Comparison of ENCODE assay signal across 8 cellular contexts in genomic region chr6:107185570-107185969, GRCh38.
DNase-seq lines count a peak whose midpoint lies in the region; ATAC-seq and TF ChIP-seq lines count a peak whose summit lies in the region.

No MANE protein-coding gene starts in this region.

- DNase-seq in AG08396 (ENCODE audit: low spot score) (peak; percentile 5), HuH-7.5 (ENCODE audit: low spot score) (peak; percentile 26), amniotic epithelial cell (ENCODE audit: low read depth) (peak; percentile 58), left kidney (ENCODE audit: low read depth, low spot score) (peak; percentile 82), GM13977 (ENCODE audit: low spot score) (no peak), amniotic stem cell (lab: John Stamatoyannopoulos, UW) (no peak)
- DNase-seq in activated T-cell treated with anti-CD3 and anti-CD28 coated beads, Interleukin-2, amount 50 U/mL, for 1 hour, result no peak

- no peak for TF ChIP-seq CTCF in GM13977 (IDR thresholded peaks at IDR 0.05; ENCODE audit: extremely low read depth, insufficient read depth, missing control alignments)

- in situ Hi-C loops in GM13977 (cut with MboI; ENCODE audit: low pct_unique_long_range_greater_than_20kb, low sequenced_read_pairs, unreplicated experiment), result no loop called here

- no peak for ATAC-seq in GM21515 (IDR thresholded peaks at IDR 0.05; ENCODE audit: unreplicated experiment)

Comparison
In these comparisons a context has a peak if more than half of its experiments do, and no peak if none do; other contexts are left out.
1. DNase-seq: peak in AG08396 (single experiment), HuH-7.5 (single experiment), amniotic epithelial cell (single experiment) and left kidney (single experiment); none in GM13977 (single experiment), activated T-cell treated with anti-CD3 and anti-CD28 coated beads, Interleukin-2, amount 50 U/mL, for 1 hour (single experiment) and amniotic stem cell (single experiment).